ENCODE assay signal across 29 cellular contexts in the genomic region with DNA sequence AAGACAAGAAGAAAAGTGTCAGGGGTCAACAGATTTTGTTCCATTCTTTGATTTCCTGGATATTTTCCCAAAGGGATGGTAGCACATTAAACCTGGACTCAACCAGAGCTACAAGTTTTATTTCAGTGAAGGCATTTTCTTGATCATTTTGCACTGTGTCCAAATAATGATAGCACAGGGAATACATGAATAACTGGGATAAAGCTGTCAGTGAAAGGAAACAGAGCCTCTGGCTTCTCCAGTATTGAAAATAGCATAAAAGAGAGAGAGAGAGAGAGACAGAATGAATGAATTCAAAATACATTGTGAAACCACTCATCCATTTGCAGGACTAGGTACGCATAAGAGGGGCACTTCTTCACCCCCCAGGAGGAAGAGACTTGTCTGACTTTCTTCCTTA. TPM values are rescaled to one million over a fixed set of nuclear protein-coding genes. Genes with fewer than 3 reads are reported as not detected.
"Had no signal": no experiment of that assay in that cellular context is flagged by ENCODE, and none has a peak within 500 bp of the region (broad histone marks: within the 10 kb centered on the region; RNA-seq: fewer than 3 reads in every experiment).

No MANE protein-coding gene starts in this region.

- H3K4me1 ChIP-seq: ascending aorta, SJCRH30 had no signal

- H3K9me3 ChIP-seq: ascending aorta, SJCRH30 had no signal

- H3K4me3 ChIP-seq: ascending aorta, K562, PC-9, SJCRH30, SK-N-MC had no signal

- H3K27ac Mint-ChIP-seq: activated CD4-positive, alpha-beta T cell treated with anti-CD3 and anti-CD28 coated beads, Interleukin-2, amount 10 ng/mL, durations not matched to agents 24 days and 14 days; activated CD8-positive, alpha-beta T cell treated with anti-CD3 and anti-CD28 coated beads for 36 hours; activated naive CD4-positive, alpha-beta T cell treated with anti-CD3 and anti-CD28 coated beads, Interleukin-2, amount 50 U/mL, for 24 hours; activated naive CD8-positive, alpha-beta T cell treated with anti-CD3 and anti-CD28 coated beads, Interleukin-2, amount 10 ng/mL, durations not matched to agents 7 days and 5 days; activated T-helper 2 cell treated with anti-CD3 and anti-CD28 coated beads, Interferon-gamma antibody, Interleukin-2, Interleukin-4, amounts not matched to agents 10 μg/mL and 5 μg/mL and 100 μg/mL, durations not matched to agents 14 hours and 24 hours and 36 hours; T-helper 1 cell treated with Interleukin-12 subunit alpha and Interleukin-12 subunit beta and Interleukin-4 antibody, amounts not matched to agents 30 μg/mL and 1 μg/mL, for 36 hours; T-helper 2 cell treated with Interferon-gamma antibody and Interleukin-4, amounts not matched to agents 5 μg/mL and 100 μg/mL, for 36 hours had no signal

- H3K4me1 Mint-ChIP-seq: activated CD4-positive, alpha-beta T cell treated with anti-CD3 and anti-CD28 coated beads, Interleukin-2, amount 10 ng/mL, durations not matched to agents 24 days and 14 days; activated naive CD4-positive, alpha-beta T cell treated with anti-CD3 and anti-CD28 coated beads, Interleukin-2, amount 50 U/mL, for 24 hours; activated naive CD8-positive, alpha-beta T cell treated with anti-CD3 and anti-CD28 coated beads, Interleukin-2, amount 10 ng/mL, durations not matched to agents 7 days and 5 days had no signal

- H3K9me3 Mint-ChIP-seq: activated CD4-positive, alpha-beta T cell treated with anti-CD3 and anti-CD28 coated beads, Interleukin-2, amount 10 ng/mL, durations not matched to agents 24 days and 14 days; activated CD8-positive, alpha-beta T cell treated with anti-CD3 and anti-CD28 coated beads for 36 hours; activated naive CD8-positive, alpha-beta T cell treated with anti-CD3 and anti-CD28 coated beads, Interleukin-2, amount 10 ng/mL, durations not matched to agents 7 days and 5 days; activated T-helper 2 cell treated with anti-CD3 and anti-CD28 coated beads, Interferon-gamma antibody, Interleukin-2, Interleukin-4, amounts not matched to agents 10 μg/mL and 5 μg/mL and 100 μg/mL, durations not matched to agents 14 hours and 24 hours and 36 hours; T-helper 2 cell treated with Interferon-gamma antibody and Interleukin-4, amounts not matched to agents 5 μg/mL and 100 μg/mL, for 36 hours had no signal

- H3K27ac ChIP-seq: ascending aorta, PC-9, RWPE1, SJCRH30, SK-N-MC had no signal

- H3K27me3 ChIP-seq: ascending aorta, SJCRH30 had no signal

- H3K4me3 Mint-ChIP-seq: activated CD4-positive, alpha-beta T cell treated with anti-CD3 and anti-CD28 coated beads, Interleukin-2, amount 10 ng/mL, durations not matched to agents 24 days and 14 days; activated CD8-positive, alpha-beta T cell treated with anti-CD3 and anti-CD28 coated beads for 36 hours; activated naive CD4-positive, alpha-beta T cell treated with anti-CD3 and anti-CD28 coated beads, Interleukin-2, amount 50 U/mL, for 24 hours; activated naive CD8-positive, alpha-beta T cell treated with anti-CD3 and anti-CD28 coated beads, Interleukin-2, amount 10 ng/mL, durations not matched to agents 7 days and 5 days; T-helper 1 cell treated with Interleukin-12 subunit alpha and Interleukin-12 subunit beta and Interleukin-4 antibody, amounts not matched to agents 30 μg/mL and 1 μg/mL, for 36 hours; T-helper 2 cell treated with Interferon-gamma antibody and Interleukin-4, amounts not matched to agents 5 μg/mL and 100 μg/mL, for 36 hours had no signal

- H3K36me3 Mint-ChIP-seq: activated naive CD4-positive, alpha-beta T cell treated with anti-CD3 and anti-CD28 coated beads, Interleukin-2, amount 50 U/mL, for 24 hours; activated naive CD8-positive, alpha-beta T cell treated with anti-CD3 and anti-CD28 coated beads, Interleukin-2, amount 10 ng/mL, durations not matched to agents 7 days and 5 days had no signal

- ATAC-seq: activated CD8-positive, alpha-beta T cell treated with anti-CD3 and anti-CD28 coated beads for 36 hours; K562 had no signal

- DNase-seq: activated CD4-positive, alpha-beta T cell treated with anti-CD3 and anti-CD28 coated beads, Interleukin-2, amount 10 ng/mL, durations not matched to agents 24 days and 14 days; activated CD4-positive, alpha-beta T cell treated with anti-CD3 and anti-CD28 coated beads, Interleukin-2, amount 50 U/mL, for 4 hours; activated CD8-positive, alpha-beta T cell treated with anti-CD3 and anti-CD28 coated beads for 36 hours; activated gamma-delta T cell; activated naive CD4-positive, alpha-beta T cell treated with Interleukin-2 at 50 U/mL for 16 hours; activated naive CD8-positive, alpha-beta T cell treated with anti-CD3 and anti-CD28 coated beads, Interleukin-2, amount 10 ng/mL, durations not matched to agents 7 days and 5 days; activated T-cell treated with anti-CD3 and anti-CD28 coated beads, Interleukin-2, amount 50 U/mL, for 1 hour; amygdala; NCI-H1105; NCI-H1417 treated with DMSO at 0.1 percent for 48 hours; NCI-H1694; NCI-H2029; NCI-H510A; NCI-H526; NCI-H748 treated with DMSO at 0.1 percent for 48 hours; NK-92 treated with Interleukin-12 subunit alpha and Interleukin-12 subunit beta, amount 100 ng/mL, for 24 hours; PC-9; SHP77; SJCRH30 had no signal

- H3K27me3 Mint-ChIP-seq: activated CD4-positive, alpha-beta T cell treated with anti-CD3 and anti-CD28 coated beads, Interleukin-2, amount 10 ng/mL, durations not matched to agents 24 days and 14 days; activated CD8-positive, alpha-beta T cell treated with anti-CD3 and anti-CD28 coated beads for 36 hours; activated naive CD4-positive, alpha-beta T cell treated with anti-CD3 and anti-CD28 coated beads, Interleukin-2, amount 50 U/mL, for 24 hours; activated naive CD8-positive, alpha-beta T cell treated with anti-CD3 and anti-CD28 coated beads, Interleukin-2, amount 10 ng/mL, durations not matched to agents 7 days and 5 days had no signal

RNA-seq across cellular contexts. Expression of a gene that starts 43.0 kb away (rescaled TPM):
- total RNA-seq: activated CD4-positive, alpha-beta T cell treated with anti-CD3 and anti-CD28 coated beads, Interleukin-2, amount 10 ng/mL, durations not matched to agents 24 days and 14 days; activated CD8-positive, alpha-beta memory T cell treated with anti-CD3 and anti-CD28 coated beads for 36 hours; activated CD8-positive, alpha-beta T cell treated with anti-CD3 and anti-CD28 coated beads for 36 hours; OCI-LY7; PC-9; SJCRH30 had no signal
- polyA plus RNA-seq: K562 had no signal
